8 cellular contexts compared by ENCODE assay signal in the genomic region with DNA sequence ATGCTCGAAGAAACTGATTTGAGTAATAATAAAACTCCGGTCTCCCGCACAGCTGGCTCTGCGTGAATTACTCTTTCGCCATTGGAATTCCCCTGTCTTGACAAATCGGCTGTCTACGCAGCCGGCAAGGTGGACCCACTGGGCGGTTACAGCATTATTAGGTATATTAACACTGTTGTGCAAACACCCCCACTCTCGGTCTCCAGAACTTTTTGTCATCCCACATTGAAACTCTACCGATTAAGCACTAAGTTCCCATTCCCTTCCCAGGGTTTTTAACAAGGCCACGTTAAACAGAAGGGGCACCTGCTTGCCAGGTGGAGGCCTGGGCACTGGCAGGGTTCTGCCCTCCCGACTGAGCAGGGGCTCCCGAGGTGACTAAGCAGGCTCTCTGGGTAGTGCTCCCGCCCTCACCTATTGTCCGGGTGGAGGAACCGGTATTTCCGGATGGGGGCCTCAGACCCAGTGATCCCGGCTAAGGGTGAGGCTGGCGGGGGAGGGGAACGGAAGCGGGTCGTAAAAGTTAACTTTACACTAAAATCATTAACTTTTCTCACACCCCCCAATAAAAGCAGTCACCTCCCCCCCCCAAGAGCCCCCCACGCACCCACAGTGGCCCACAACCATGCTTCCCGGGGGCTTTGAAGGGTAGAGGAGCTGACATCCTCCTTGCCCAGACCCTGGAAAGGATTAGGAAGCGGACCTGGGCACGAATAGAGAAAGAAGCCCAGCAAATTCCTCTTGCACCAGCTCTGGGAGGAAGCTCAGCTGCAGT. TPM values are rescaled to one million over a fixed set of nuclear protein-coding genes. Genes with fewer than 3 reads are reported as not detected.
A peak's percentile ranks its signal among the peaks of the same experiment; 100 is the strongest.
DNase-seq lines count a peak whose midpoint lies in the region; ATAC-seq, FAIRE-seq and TF ChIP-seq lines count a peak whose summit lies in the region.

No MANE protein-coding gene starts in this region.

- H4K20me1 ChIP-seq in GM23248 (ENCODE audit: insufficient read depth): no peaks in the 10 kb centered on the region
- H4K20me1 ChIP-seq in PC-3 (ENCODE audit: low read length): no peaks in the 10 kb centered on the region

- DNase-seq in BE2C (no peak), GM23248 (no peak), PC-3 (peak; percentile 94), urothelium cell line (ENCODE audit: low spot score) (peak; percentile 83), NAMALWA (ENCODE audit: low spot score) (no peak)
- no peak for DNase-seq in effector memory CD8-positive, alpha-beta T cell

- TF ChIP-seq CTCF in BE2C (IDR thresholded peaks at IDR 0.05; ENCODE audit: low read depth, low read length) (no peak), PC-3 (conservative IDR thresholded peaks at IDR 0.05; ENCODE audit: low read depth, low read length) (no peak)

- intact Hi-C loops in PC-3 (cut with micrococcal nuclease): loop anchor here (5.0 kb wide), 3 partner anchors 57 to 72 kb away; no protein-coding TSS in a partner anchor

- H3K9me3 Mint-ChIP-seq in effector memory CD8-positive, alpha-beta T cell: no peaks in the 10 kb centered on the region

- H2AFZ ChIP-seq in GM23248 (peak overlapping the region; percentile 77; the same call in 1 of the 2 replicates), PC-3 (ENCODE audit: low read length) (peak overlapping the region; percentile 64)

- H3K36me3 Mint-ChIP-seq in effector memory CD8-positive, alpha-beta T cell (ENCODE audit: insufficient read depth): peaks cover 4% of the 10 kb centered on the region

- peaks cover 4 to 8% of the 10 kb centered on the region in 2 donors for H3K4me1 Mint-ChIP-seq in effector memory CD8-positive, alpha-beta T cell (ENCODE audit: low read depth in 2 of 2)

- H3K4me3 ChIP-seq in BE2C (ENCODE audit: low read depth, low read length) (0 out of 2 replicates have a peak overlapping the region, but pooled peaks have one; percentile 73), GM23248 (no peak overlapping the region), PC-3 (ENCODE audit: low read length) (peak overlapping the region; percentile 79), mononuclear cell (ENCODE audit: low read length) (peak overlapping the region; percentile 12)

- in situ Hi-C loops in GM23248 (cut with MboI): no loop called here

- H3K4me1 ChIP-seq in BE2C: no peaks in the 10 kb centered on the region
- H3K4me1 ChIP-seq in GM23248 (ENCODE audit: insufficient read depth): peaks cover 5% of the 10 kb centered on the region; the same call in 1 of the 2 replicates
- peaks cover 17% of the 10 kb centered on the region for H3K4me1 ChIP-seq in PC-3 (ENCODE audit: insufficient read depth, low read length)
- H3K4me1 ChIP-seq in mononuclear cell (ENCODE audit: insufficient read depth, low read length): peaks cover 17% of the 10 kb centered on the region

- H3K36me3 ChIP-seq in BE2C: no peaks in the 10 kb centered on the region
- H3K36me3 ChIP-seq in GM23248 (ENCODE audit: low read depth): no peaks in the 10 kb centered on the region
- H3K36me3 ChIP-seq in PC-3 (ENCODE audit: low read depth, low read length): no peaks in the 10 kb centered on the region

- H3K4me3 Mint-ChIP-seq in effector memory CD8-positive, alpha-beta T cell: peak overlapping the region; percentile 89 to 90

- H3K27me3 Mint-ChIP-seq in effector memory CD8-positive, alpha-beta T cell: peaks cover 0 to 20% of the 10 kb centered on the region in 2 donors

- ATAC-seq in PC-3: peak; percentile 71
- no peak for ATAC-seq in effector memory CD8-positive, alpha-beta T cell (replicated peaks)
- no peak for ATAC-seq in GM18873 (IDR thresholded peaks at IDR 0.05; ENCODE audit: low FRiP score, unreplicated experiment)

- H3K9me2 ChIP-seq in GM23248 (ENCODE audit: insufficient read depth): no peaks in the 10 kb centered on the region
- no peaks in the 10 kb centered on the region for H3K9me2 ChIP-seq in PC-3 (replicated peaks; ENCODE audit: low read length)

- H3F3A ChIP-seq in GM23248 (ENCODE audit: insufficient read depth) (peaks cover 7% of the 10 kb centered on the region; the same call in 1 of the 2 replicates), PC-3 (ENCODE audit: low read length, unreplicated experiment) (no peaks in the 10 kb centered on the region)

- H3K9me3 ChIP-seq in BE2C (no peaks in the 10 kb centered on the region), GM23248 (ENCODE audit: low read depth) (no peaks in the 10 kb centered on the region), PC-3 (ENCODE audit: low read length) (no peaks in the 10 kb centered on the region), mononuclear cell (ENCODE audit: low read depth, low read length) (no peaks in the 10 kb centered on the region)

- TSS peak; percentile 54 for BruUV-seq in PC-3 (replicated peaks; lab: Mats Ljungman, UMichigan)

- no peak for FAIRE-seq in urothelium cell line (lab: Jason Lieb, UNC)

- H3K4me2 ChIP-seq in GM23248 (ENCODE audit: unreplicated experiment) (no peak overlapping the region), PC-3 (ENCODE audit: low read length) (peak overlapping the region; percentile 85)

- POLR2A ChIA-PET in PC-3 (lab: Charles Lee; ENCODE audit: unreplicated experiment): no interaction called here

- H3K79me2 ChIP-seq in GM23248 (ENCODE audit: insufficient read depth): no peaks in the 10 kb centered on the region
- H3K79me2 ChIP-seq in PC-3 (ENCODE audit: low read length): peaks cover 16% of the 10 kb centered on the region

- H3K9ac ChIP-seq in GM23248 (no peak overlapping the region), PC-3 (ENCODE audit: low read length) (peak overlapping the region; percentile 91)

- no peak overlapping the region for H3K27ac ChIP-seq in GM23248
- peak overlapping the region; percentile 99 for H3K27ac ChIP-seq in PC-3 (ENCODE audit: low read length)

- CTCF ChIA-PET in PC-3 (lab: Charles Lee): interaction anchor here (0.6 to 1.1 kb wide), 3 partner anchors 60 to 118 kb away, joined by 3 to 6 read pairs (median 5); no protein-coding TSS in a partner anchor

- H3K27me3 ChIP-seq in BE2C (0 out of 2 replicates have a peak, but pooled peaks cover 5% of the 10 kb centered on the region), GM23248 (replicated peaks; ENCODE audit: insufficient read depth) (no peaks in the 10 kb centered on the region), PC-3 (ENCODE audit: low read length) (no peaks in the 10 kb centered on the region), mononuclear cell (ENCODE audit: insufficient read depth, low read length) (peaks cover 3% of the 10 kb centered on the region)

- no peak overlapping the region for H3K27ac Mint-ChIP-seq in effector memory CD8-positive, alpha-beta T cell

- WGBS in GM23248 (ENCODE audit: low coverage in 1 of 2, low lambda C conversion rate in 2 of 2, missing lambda C conversion rate in 2 of 2), 2 experiments: 70% methylated on average over 24 to 27 of the region's 27 CpGs

RNA-seq across cellular contexts. Expression of a gene that starts 53.5 kb away (rescaled TPM):
- polyA plus RNA-seq in BE2C (2012; ENCODE audit: insufficient read depth, insufficient read length, low read depth): 10.1 TPM
- total RNA-seq in GM23248 (2014; rRNA removed; shearing (Covaris generic)): 8.6 and 22.0 TPM in 2 replicates
- polyA plus RNA-seq in GM23248 (2016; fragmentation: Nextera tagmentation; extraction: Ambion mirVana): 5.5 TPM in 2 replicates
- 106 and 124 TPM in 2 replicates for total RNA-seq in PC-3 (2014; rRNA removed)
- total RNA-seq in mononuclear cell: 16.1 TPM

Comparison
In these comparisons a context has a peak if more than half of its experiments do, and no peak if none do; other contexts are left out.
1. DNase-seq: peak in PC-3 (single experiment) and urothelium cell line (single experiment); none in BE2C (single experiment), GM23248 (single experiment), effector memory CD8-positive, alpha-beta T cell (0 of 3) and NAMALWA (single experiment).